ENCODE assay signal across 17 cellular contexts in the genomic region with DNA sequence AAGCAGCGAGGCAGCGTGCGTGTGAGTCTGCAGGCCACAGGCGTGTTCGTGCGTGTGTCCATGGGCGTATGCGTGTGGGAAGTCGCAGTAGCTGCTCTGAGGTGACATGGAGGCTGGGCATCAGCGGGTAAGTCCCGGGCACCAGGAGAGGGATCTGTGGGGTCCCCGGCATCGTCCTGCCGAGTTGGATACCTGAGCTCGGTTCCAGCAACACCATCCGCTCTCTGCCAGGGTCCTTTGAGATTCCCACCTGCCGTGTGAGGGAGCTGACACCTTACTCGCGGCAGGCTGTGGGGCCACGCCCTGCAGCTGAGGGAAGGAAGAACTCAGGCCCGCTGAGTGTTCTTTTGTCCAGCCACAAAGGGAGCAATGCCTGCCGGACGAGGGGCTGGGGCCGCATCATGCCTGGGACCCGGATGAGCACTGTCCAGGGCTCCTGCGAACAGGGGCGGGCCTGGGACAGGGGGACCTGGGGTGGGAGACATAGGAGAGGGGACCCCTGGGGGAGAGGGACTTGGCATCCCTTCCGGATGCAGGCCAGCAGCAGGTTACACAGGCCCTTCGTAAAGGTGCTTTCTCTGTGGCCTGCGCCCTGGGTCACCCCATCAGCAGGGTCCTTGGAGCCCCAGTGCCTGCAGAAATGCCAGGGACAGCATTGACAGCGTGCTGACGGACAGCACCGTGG. TPM values are rescaled to one million over a fixed set of nuclear protein-coding genes. Genes with fewer than 3 reads are reported as not detected.
DNase-seq lines count a peak whose midpoint lies in the region; ATAC-seq and TF ChIP-seq lines count a peak whose summit lies in the region.
"Had no signal": no experiment of that assay in that cellular context is flagged by ENCODE, and none has a peak within 500 bp of the region (broad histone marks: within the 10 kb centered on the region; RNA-seq: fewer than 3 reads in every experiment).

No MANE protein-coding gene starts in this region.

- H3K9me3 ChIP-seq in BLaER1 = no peaks in the 10 kb centered on the region
- H3K9me3 ChIP-seq in CD4-positive, alpha-beta T cell (ENCODE audit: control insufficient read depth, low read length) = no peaks in the 10 kb centered on the region
- H3K9me3 ChIP-seq in MG63 = no peaks in the 10 kb centered on the region
- H3K9me3 ChIP-seq: right atrium auricular region had no signal

- H3K27ac ChIP-seq in BLaER1 = no peak overlapping the region
- peak overlapping the region; percentile 62 for H3K27ac ChIP-seq in CD4-positive, alpha-beta T cell (ENCODE audit: low read depth, low read length)
- H3K27ac ChIP-seq: right atrium auricular region had no signal

- peaks cover 32% of the 10 kb centered on the region for H3K4me1 ChIP-seq in BLaER1

- no peak for TF ChIP-seq CTCF in CD4-positive, alpha-beta T cell (IDR thresholded peaks at IDR 0.05)
- no peak for TF ChIP-seq CTCF in natural killer cell (IDR thresholded peaks at IDR 0.05)
- TF ChIP-seq CTCF in lower leg skin (IDR thresholded peaks at IDR 0.05) = no peak

- H3K9ac ChIP-seq in BLaER1 = no peak overlapping the region

- peak overlapping the region; percentile 71 for H3K4me3 Mint-ChIP-seq in CD4-positive, alpha-beta T cell
- H3K4me3 Mint-ChIP-seq in activated naive CD8-positive, alpha-beta T cell treated with anti-CD3 and anti-CD28 coated beads, Interleukin-2, amount 10 ng/mL, durations not matched to agents 7 days and 5 days = peak overlapping the region; percentile 21
- H3K4me3 Mint-ChIP-seq in natural killer cell = peak overlapping the region; percentile 45

- peaks cover 3% of the 10 kb centered on the region for H3K36me3 Mint-ChIP-seq in CD4-positive, alpha-beta T cell (ENCODE audit: low read depth)
- peaks cover 3% of the 10 kb centered on the region for H3K36me3 Mint-ChIP-seq in activated naive CD8-positive, alpha-beta T cell treated with anti-CD3 and anti-CD28 coated beads, Interleukin-2, amount 10 ng/mL, durations not matched to agents 7 days and 5 days
- H3K36me3 Mint-ChIP-seq in natural killer cell = no peaks in the 10 kb centered on the region

- no peaks in the 10 kb centered on the region for H3K9me3 Mint-ChIP-seq in CD4-positive, alpha-beta T cell
- no peaks in the 10 kb centered on the region for H3K9me3 Mint-ChIP-seq in activated naive CD8-positive, alpha-beta T cell treated with anti-CD3 and anti-CD28 coated beads, Interleukin-2, amount 10 ng/mL, durations not matched to agents 7 days and 5 days
- H3K9me3 Mint-ChIP-seq in natural killer cell = no peaks in the 10 kb centered on the region

- H4K20me1 ChIP-seq in BLaER1 = no peaks in the 10 kb centered on the region

- intact Hi-C loops in CD4-positive, alpha-beta T cell (cut with DNase I, micrococcal nuclease) = no loop called here
- intact Hi-C loops in natural killer cell (cut with micrococcal nuclease) (no loop called here), lower leg skin (cut with DNase I; ENCODE audit: low total_unique reads) (no loop called here)

- H3K36me3 ChIP-seq in BLaER1 (no peaks in the 10 kb centered on the region), MG63 (no peaks in the 10 kb centered on the region)

- WGBS in lower leg skin, 2 donors = 51 to 75% methylated on average over 29 to 33 of the region's 33 CpGs

- POLR2A ChIA-PET in CD4-positive, alpha-beta T cell (lab: Charles Lee) = interaction anchor here (1.3 to 3.7 kb wide), 3 partner anchors 9 to 15 kb away, joined by 3 to 37 read pairs (median 6); a partner anchor contains a TSS
- POLR2A ChIA-PET in activated naive CD8-positive, alpha-beta T cell treated with anti-CD3 and anti-CD28 coated beads, Interleukin-2, amount 10 ng/mL, durations not matched to agents 7 days and 5 days (lab: Charles Lee) = interaction anchor here (3.6 to 4.0 kb wide), 2 partner anchors 10 to 13 kb away, joined by 25 to 45 read pairs; no protein-coding TSS in a partner anchor

- H3K4me3 ChIP-seq in BLaER1 (no peak overlapping the region), lower leg skin (ENCODE audit: low read depth, poor library complexity, severe bottlenecking) (no peak overlapping the region), MG63 (no peak overlapping the region)
- H3K4me3 ChIP-seq: K562, right atrium auricular region had no signal

- H3K4me2 ChIP-seq in BLaER1 = peak overlapping the region; percentile 76

- no peak for ATAC-seq in CD4-positive, alpha-beta T cell (ENCODE audit: poor library complexity)
- ATAC-seq in activated naive CD8-positive, alpha-beta T cell treated with anti-CD3 and anti-CD28 coated beads, Interleukin-2, amount 10 ng/mL, durations not matched to agents 7 days and 5 days (ENCODE audit: low read depth) = no peak
- ATAC-seq in natural killer cell = no peak
- ATAC-seq: K562, left cardiac atrium, SK-N-SH treated with all-trans-retinoic acid at 6 μM for 48 hours had no signal

- H3K27me3 Mint-ChIP-seq in CD4-positive, alpha-beta T cell = no peaks in the 10 kb centered on the region
- H3K27me3 Mint-ChIP-seq in activated naive CD8-positive, alpha-beta T cell treated with anti-CD3 and anti-CD28 coated beads, Interleukin-2, amount 10 ng/mL, durations not matched to agents 7 days and 5 days = peaks cover 1% of the 10 kb centered on the region
- no peaks in the 10 kb centered on the region for H3K27me3 Mint-ChIP-seq in natural killer cell (ENCODE audit: low read depth in 2 of 2)

- peaks cover 51% of the 10 kb centered on the region for H3K4me1 Mint-ChIP-seq in CD4-positive, alpha-beta T cell (ENCODE audit: low read depth)
- H3K4me1 Mint-ChIP-seq in activated naive CD8-positive, alpha-beta T cell treated with anti-CD3 and anti-CD28 coated beads, Interleukin-2, amount 10 ng/mL, durations not matched to agents 7 days and 5 days = peaks cover 31% of the 10 kb centered on the region
- peaks cover 14 to 36% of the 10 kb centered on the region in 2 donors for H3K4me1 Mint-ChIP-seq in natural killer cell

- CTCF ChIA-PET in CD4-positive, alpha-beta T cell (lab: Charles Lee) = no interaction called here

- no peak for TF ChIP-seq POLR2A in lower leg skin (IDR thresholded peaks at IDR 0.05)

- H3K27ac Mint-ChIP-seq in CD4-positive, alpha-beta T cell = peak overlapping the region; percentile 87
- peak overlapping the region; percentile 90 for H3K27ac Mint-ChIP-seq in activated naive CD8-positive, alpha-beta T cell treated with anti-CD3 and anti-CD28 coated beads, Interleukin-2, amount 10 ng/mL, durations not matched to agents 7 days and 5 days
- no peak overlapping the region for H3K27ac Mint-ChIP-seq in natural killer cell

- no peaks in the 10 kb centered on the region for H3K27me3 ChIP-seq in BLaER1
- H3K27me3 ChIP-seq in CD4-positive, alpha-beta T cell (ENCODE audit: control insufficient read depth, insufficient read depth, low read length) = no peaks in the 10 kb centered on the region
- no peaks in the 10 kb centered on the region for H3K27me3 ChIP-seq in MG63
- H3K27me3 ChIP-seq: right atrium auricular region had no signal

- no peak for DNase-seq in CD4-positive, alpha-beta T cell
- DNase-seq in activated naive CD8-positive, alpha-beta T cell treated with anti-CD3 and anti-CD28 coated beads, Interleukin-2, amount 10 ng/mL, durations not matched to agents 7 days and 5 days = no peak
- DNase-seq in natural killer cell (no peak), amniotic stem cell (lab: John Stamatoyannopoulos, UW) (no peak), lower leg skin (ENCODE audit: low spot score in 2 of 2) (no peak), MG63 (no peak)
- DNase-seq: GOT3; left cardiac atrium; NCI-H2029; NK-92 treated with Interleukin-12 subunit alpha and Interleukin-12 subunit beta, amount 100 ng/mL, for 24 hours; RPMI8226 had no signal

RNA-seq across cellular contexts. Expression of a gene that starts 5.0 kb away (rescaled TPM):
- total RNA-seq in CD4-positive, alpha-beta T cell = 1 to 10 TPM; 3.0 to 3.5 TPM
- total RNA-seq in activated naive CD8-positive, alpha-beta T cell treated with anti-CD3 and anti-CD28 coated beads, Interleukin-2, amount 10 ng/mL, durations not matched to agents 7 days and 5 days = 10 to 100 TPM; 14.4 to 15.0 TPM
- 1 to 10 TPM; 8.2 to 9.2 (median 8.4) TPM for total RNA-seq in natural killer cell
- under 1 TPM; 0.17 to 0.81 (median 0.29) TPM for total RNA-seq in lower leg skin
- not detected in 2 replicates for total RNA-seq in MG63 (2014; rRNA removed; shearing (Covaris generic); ENCODE audit: low replicate concordance)
- total RNA-seq: chondrocyte, NCI-H460 had no signal

RNA-seq across cellular contexts. Expression of a gene that starts 14.9 kb away (rescaled TPM):
- 100 to 1,000 TPM; 334 to 355 TPM for total RNA-seq in CD4-positive, alpha-beta T cell
- total RNA-seq in activated naive CD8-positive, alpha-beta T cell treated with anti-CD3 and anti-CD28 coated beads, Interleukin-2, amount 10 ng/mL, durations not matched to agents 7 days and 5 days = 100 to 1,000 TPM; 227 to 229 TPM
- 100 to 1,000 TPM; 459 to 712 (median 501) TPM for total RNA-seq in natural killer cell
- total RNA-seq in lower leg skin = 10 to 100 TPM; 14.7 to 21.8 (median 17.7) TPM
- total RNA-seq in MG63 (2014; rRNA removed; shearing (Covaris generic); ENCODE audit: low replicate concordance) = 16.5 and 20.2 TPM in 2 replicates

RNA-seq across cellular contexts. Expression of a gene that starts 15.0 kb away (rescaled TPM):
- 10 to 100 TPM; 39.3 to 44.0 TPM for total RNA-seq in CD4-positive, alpha-beta T cell
- total RNA-seq in activated naive CD8-positive, alpha-beta T cell treated with anti-CD3 and anti-CD28 coated beads, Interleukin-2, amount 10 ng/mL, durations not matched to agents 7 days and 5 days = 10 to 100 TPM; 22.8 to 25.7 TPM
- total RNA-seq in natural killer cell = 10 to 100 TPM; 36.6 to 43.3 (median 39.9) TPM
- 1 to 10 TPM; 9.4 to 9.9 (median 9.5) TPM for total RNA-seq in lower leg skin
- 13.6 and 16.8 TPM in 2 replicates for total RNA-seq in MG63 (2014; rRNA removed; shearing (Covaris generic); ENCODE audit: low replicate concordance)

RNA-seq across cellular contexts. Expression of a gene that starts 28.4 kb away (rescaled TPM):
- 10 to 100 TPM; 74.2 to 76.9 TPM for total RNA-seq in CD4-positive, alpha-beta T cell
- total RNA-seq in activated naive CD8-positive, alpha-beta T cell treated with anti-CD3 and anti-CD28 coated beads, Interleukin-2, amount 10 ng/mL, durations not matched to agents 7 days and 5 days = 10 to 100 TPM; 80.7 to 84.2 TPM
- total RNA-seq in natural killer cell (100 to 1,000 TPM; 176 to 271 (median 185) TPM), lower leg skin (10 to 100 TPM; 40.2 to 93.5 (median 67.1) TPM)
- 16.8 and 25.7 TPM in 2 replicates for total RNA-seq in MG63 (2014; rRNA removed; shearing (Covaris generic); ENCODE audit: low replicate concordance)

RNA-seq across cellular contexts. Expression of a gene that starts 40.4 kb away (rescaled TPM):
- 100 to 1,000 TPM; 292 to 294 TPM for total RNA-seq in CD4-positive, alpha-beta T cell
- total RNA-seq in activated naive CD8-positive, alpha-beta T cell treated with anti-CD3 and anti-CD28 coated beads, Interleukin-2, amount 10 ng/mL, durations not matched to agents 7 days and 5 days = 100 to 1,000 TPM; 505 to 513 TPM
- total RNA-seq in natural killer cell = 1,000 to 10,000 TPM; 1,001 to 1,351 (median 1,051) TPM
- 10 to 100 TPM; 30.5 to 93.2 (median 44.7) TPM for total RNA-seq in lower leg skin
- total RNA-seq in MG63 (2014; rRNA removed; shearing (Covaris generic); ENCODE audit: low replicate concordance) = 10.7 and 21.2 TPM in 2 replicates

Comparison
In these comparisons a context has a peak if more than half of its experiments do, and no peak if none do; other contexts are left out.
1. H3K27ac Mint-ChIP-seq: peak in CD4-positive, alpha-beta T cell (single experiment) and activated naive CD8-positive, alpha-beta T cell treated with anti-CD3 and anti-CD28 coated beads, Interleukin-2, amount 10 ng/mL, durations not matched to agents 7 days and 5 days (single experiment); none in natural killer cell (0 of 2).
2. H3K4me3 Mint-ChIP-seq: peak in every context shown above with its lines; median percentile 71 in CD4-positive, alpha-beta T cell; 45 in natural killer cell; 21 in activated naive CD8-positive, alpha-beta T cell treated with anti-CD3 and anti-CD28 coated beads, Interleukin-2, amount 10 ng/mL, durations not matched to agents 7 days and 5 days.
3. RNA of a gene that starts 14.9 kb away (total RNA-seq): 459 to 712 TPM in natural killer cell, 334 to 355 TPM in CD4-positive, alpha-beta T cell and 227 to 229 TPM in activated naive CD8-positive, alpha-beta T cell treated with anti-CD3 and anti-CD28 coated beads, Interleukin-2, amount 10 ng/mL, durations not matched to agents 7 days and 5 days; 14.7 to 21.8 TPM in lower leg skin and 16.5 to 20.2 TPM in MG63; every median in the first group is over 10 times any median in the second.